Comparison of ENCODE assay signal across 22 cellular contexts in genomic region chr2:233107906-233108305, GRCh38. TPM values are rescaled to one million over a fixed set of nuclear protein-coding genes. Genes with fewer than 3 reads are reported as not detected.
DNase-seq lines count a peak whose midpoint lies in the region; ATAC-seq and TF ChIP-seq lines count a peak whose summit lies in the region.
"Had no signal": no experiment of that assay in that cellular context is flagged by ENCODE, and none has a peak within 500 bp of the region (broad histone marks: within the 10 kb centered on the region; RNA-seq: fewer than 3 reads in every experiment).

No MANE protein-coding gene starts in this region.

- DNase-seq in T-helper 2 cell treated with Interferon-gamma antibody and Interleukin-4, amounts not matched to agents 5 μg/mL and 100 μg/mL, for 36 hours (ENCODE audit: low spot score): no peak
- no peak for DNase-seq in T-helper 2 cell
- DNase-seq in T-helper 17 cell: no peak
- DNase-seq in memory B cell (ENCODE audit: low spot score in 2 of 2): no peak
- no peak for DNase-seq in stimulated activated naive CD8-positive, alpha-beta T cell treated with anti-CD3 and anti-CD28 coated beads, Interleukin-15, Interleukin-2, amounts not matched to agents 100 U/mL and 50 U/mL, for 24 hours
- DNase-seq in brain microvascular endothelial cell: no peak
- no peak for DNase-seq in neural progenitor cell (ENCODE audit: low spot score)
- DNase-seq in NCI-H345 (lab: John Stamatoyannopoulos, UW): no peak
- DNase-seq: activated effector memory CD4-positive, alpha-beta T cell treated with anti-CD3 and anti-CD28 coated beads, Interleukin-2, amount 50 U/mL, for 16 hours; AML-193; DND-41; endodermal cell; esophagus squamous epithelium; NCI-H187; NCI-H69; nephron progenitor cell; SK-N-SH had no signal

- no peak overlapping the region for H3K4me3 Mint-ChIP-seq in T-helper 2 cell treated with Interferon-gamma antibody and Interleukin-4, amounts not matched to agents 5 μg/mL and 100 μg/mL, for 36 hours
- H3K4me3 Mint-ChIP-seq in T-helper 17 cell (no peak overlapping the region), memory B cell (peak overlapping the region; percentile 77), neural progenitor cell (no peak overlapping the region)
- H3K4me3 Mint-ChIP-seq: endodermal cell, mesothelial cell of epicardium, nephron progenitor cell, type B pancreatic cell had no signal

- no peaks in the 10 kb centered on the region for H4K20me1 ChIP-seq in neural progenitor cell (ENCODE audit: low read depth)

- no peaks in the 10 kb centered on the region for H3F3A ChIP-seq in neural progenitor cell (ENCODE audit: low read depth)

- H2AFZ ChIP-seq in neural progenitor cell (replicated peaks): no peak overlapping the region

- ATAC-seq in T-helper 17 cell: no peak
- ATAC-seq in memory B cell (ENCODE audit: low read depth): peak; percentile 21
- peak; percentile 40 for ATAC-seq in stimulated activated naive CD8-positive, alpha-beta T cell treated with anti-CD3 and anti-CD28 coated beads, Interleukin-15, Interleukin-2, amounts not matched to agents 100 U/mL and 50 U/mL, for 24 hours
- ATAC-seq: left lobe of liver had no signal

- H3K27ac Mint-ChIP-seq in T-helper 2 cell treated with Interferon-gamma antibody and Interleukin-4, amounts not matched to agents 5 μg/mL and 100 μg/mL, for 36 hours: peak overlapping the region; percentile 52
- peak overlapping the region; percentile 72 for H3K27ac Mint-ChIP-seq in T-helper 17 cell
- peak overlapping the region; percentile 80 for H3K27ac Mint-ChIP-seq in memory B cell
- no peak overlapping the region for H3K27ac Mint-ChIP-seq in neural progenitor cell
- H3K27ac Mint-ChIP-seq: endodermal cell, mesothelial cell of epicardium, nephron progenitor cell had no signal

- no peak for TF ChIP-seq CTCF in brain microvascular endothelial cell (IDR thresholded peaks at IDR 0.05; ENCODE audit: low read depth, low read length, missing control alignments)
- TF ChIP-seq CTCF in neural progenitor cell (IDR thresholded peaks at IDR 0.05): no peak

- H3K36me3 ChIP-seq in brain microvascular endothelial cell (replicated peaks): no peaks in the 10 kb centered on the region
- H3K36me3 ChIP-seq in neural progenitor cell: no peaks in the 10 kb centered on the region
- H3K36me3 ChIP-seq: esophagus squamous epithelium had no signal

- H3K79me2 ChIP-seq in neural progenitor cell (ENCODE audit: low read depth): no peaks in the 10 kb centered on the region

- H3K9me3 ChIP-seq in T-helper 17 cell (ENCODE audit: control insufficient read depth, low read length, poor library complexity, severe bottlenecking) (no peaks in the 10 kb centered on the region), neural progenitor cell (ENCODE audit: low read depth) (no peaks in the 10 kb centered on the region)
- H3K9me3 ChIP-seq: esophagus squamous epithelium, SK-N-SH had no signal

- no peak overlapping the region for H3K27ac ChIP-seq in brain microvascular endothelial cell
- H3K27ac ChIP-seq in neural progenitor cell: no peak overlapping the region
- H3K27ac ChIP-seq: 22Rv1, esophagus squamous epithelium, KMS-11 had no signal

- in situ Hi-C loops in brain microvascular endothelial cell (cut with HindIII; ENCODE audit: low pct_ligation_motif_present, low sequenced_read_pairs): no loop called here

- no peak overlapping the region for H3K4me2 ChIP-seq in neural progenitor cell
- H3K4me2 ChIP-seq: KMS-11, SK-N-SH had no signal

- H3K4me1 Mint-ChIP-seq in T-helper 2 cell treated with Interferon-gamma antibody and Interleukin-4, amounts not matched to agents 5 μg/mL and 100 μg/mL, for 36 hours (ENCODE audit: low read depth): peaks cover 18% of the 10 kb centered on the region
- peaks cover 54% of the 10 kb centered on the region for H3K4me1 Mint-ChIP-seq in T-helper 17 cell
- H3K4me1 Mint-ChIP-seq in memory B cell: peaks cover 65% of the 10 kb centered on the region
- H3K4me1 Mint-ChIP-seq in neural progenitor cell: peaks cover 3% of the 10 kb centered on the region
- H3K4me1 Mint-ChIP-seq: endodermal cell, mesothelial cell of epicardium had no signal

- H3K36me3 Mint-ChIP-seq in T-helper 2 cell treated with Interferon-gamma antibody and Interleukin-4, amounts not matched to agents 5 μg/mL and 100 μg/mL, for 36 hours (ENCODE audit: low read depth): peaks cover 35% of the 10 kb centered on the region
- peaks cover under 1% of the 10 kb centered on the region for H3K36me3 Mint-ChIP-seq in T-helper 17 cell (ENCODE audit: low read depth)
- peaks cover 17% of the 10 kb centered on the region for H3K36me3 Mint-ChIP-seq in memory B cell
- no peaks in the 10 kb centered on the region for H3K36me3 Mint-ChIP-seq in neural progenitor cell
- H3K36me3 Mint-ChIP-seq: mesothelial cell of epicardium, type B pancreatic cell had no signal

- no peaks in the 10 kb centered on the region for H3K27me3 ChIP-seq in brain microvascular endothelial cell (replicated peaks)
- H3K27me3 ChIP-seq in neural progenitor cell: no peaks in the 10 kb centered on the region

- no peak overlapping the region for H3K9ac ChIP-seq in neural progenitor cell
- H3K9ac ChIP-seq: KMS-11, SK-N-SH had no signal

- no peaks in the 10 kb centered on the region for H3K4me1 ChIP-seq in neural progenitor cell

- H3K4me3 ChIP-seq in brain microvascular endothelial cell (ENCODE audit: low read depth, low read length) (no peak overlapping the region), neural progenitor cell (no peak overlapping the region)
- H3K4me3 ChIP-seq: esophagus squamous epithelium had no signal

- H3K9me3 Mint-ChIP-seq in T-helper 2 cell treated with Interferon-gamma antibody and Interleukin-4, amounts not matched to agents 5 μg/mL and 100 μg/mL, for 36 hours: no peaks in the 10 kb centered on the region
- no peaks in the 10 kb centered on the region for H3K9me3 Mint-ChIP-seq in memory B cell
- peaks cover 2% of the 10 kb centered on the region for H3K9me3 Mint-ChIP-seq in neural progenitor cell
- H3K9me3 Mint-ChIP-seq: mesothelial cell of epicardium, type B pancreatic cell had no signal

- H3K27me3 Mint-ChIP-seq in T-helper 2 cell treated with Interferon-gamma antibody and Interleukin-4, amounts not matched to agents 5 μg/mL and 100 μg/mL, for 36 hours (ENCODE audit: low read depth): no peaks in the 10 kb centered on the region
- H3K27me3 Mint-ChIP-seq in T-helper 17 cell: no peaks in the 10 kb centered on the region
- H3K27me3 Mint-ChIP-seq in memory B cell: no peaks in the 10 kb centered on the region
- H3K27me3 Mint-ChIP-seq in neural progenitor cell (ENCODE audit: insufficient read depth, low read depth): peaks cover 10% of the 10 kb centered on the region

RNA-seq across cellular contexts. Expression of gene INPP5D, which starts 47.8 kb away (rescaled TPM):
- total RNA-seq in T-helper 17 cell: 100 to 1,000 TPM; 163 to 184 TPM
- 2.9 and 4.2 TPM in 2 replicates for total RNA-seq in neural progenitor cell (ENCODE audit: low replicate concordance)

Comparison
In these comparisons a context has a peak if more than half of its experiments do, and no peak if none do; other contexts are left out.
1. RNA of gene INPP5D, which starts 47.8 kb away (total RNA-seq): 163 to 184 TPM in T-helper 17 cell; 2.9 to 4.2 TPM in neural progenitor cell; every median in the first group is over 10 times any median in the second.